Comparison of ENCODE assay signal across 9 cellular contexts in the genomic region with DNA sequence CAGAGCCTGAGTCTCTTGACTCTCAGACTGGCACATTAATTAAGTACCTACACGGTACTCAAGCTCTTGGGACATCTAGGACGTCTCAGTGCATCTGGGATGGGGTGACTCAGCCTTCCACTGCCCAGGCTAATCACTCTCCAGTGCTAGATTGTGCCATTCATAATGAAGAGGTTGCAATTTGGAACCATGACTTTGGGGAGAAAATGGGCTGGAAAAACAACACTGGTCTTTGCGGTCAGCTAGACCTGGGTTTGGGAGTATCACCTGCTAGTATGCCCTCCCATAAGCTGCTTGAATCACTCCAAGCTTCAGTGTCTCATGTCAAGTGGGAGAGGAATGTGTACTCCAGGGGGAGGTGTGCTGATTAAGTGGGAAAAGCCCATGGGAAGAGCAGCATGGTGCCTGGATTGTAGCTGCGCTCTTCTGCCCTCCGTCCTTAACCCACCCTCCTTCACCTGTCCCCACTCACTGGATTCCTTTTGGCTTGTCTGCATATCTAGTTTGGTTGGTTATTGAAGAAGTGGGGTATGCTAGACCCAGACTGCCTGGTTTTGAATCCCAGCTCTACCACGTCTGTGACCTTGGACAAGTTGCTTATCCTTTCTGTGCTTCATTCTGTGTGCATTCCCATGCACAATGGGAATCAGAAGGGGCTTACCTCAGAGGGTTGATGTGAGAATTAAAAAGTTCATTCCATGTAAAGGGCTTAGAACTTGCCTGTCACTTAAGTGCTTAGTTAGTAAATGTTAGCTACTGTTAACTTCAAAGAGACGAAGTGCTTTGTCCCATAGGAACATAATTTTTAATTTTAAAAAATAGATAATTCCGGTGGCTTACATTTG. TPM values are rescaled to one million over a fixed set of nuclear protein-coding genes. Genes with fewer than 3 reads are reported as not detected.
DNase-seq lines count a peak whose midpoint lies in the region; ATAC-seq, FAIRE-seq and TF ChIP-seq lines count a peak whose summit lies in the region.
"Had no signal": no experiment of that assay in that cellular context is flagged by ENCODE, and none has a peak within 500 bp of the region (broad histone marks: within the 10 kb centered on the region; RNA-seq: fewer than 3 reads in every experiment).

No MANE protein-coding gene starts in this region.

- H3K9ac ChIP-seq in OCI-LY1 (ENCODE audit: low read length) = peak overlapping the region; percentile 56
- no peak overlapping the region; a peak in 2 of 7 replicates for H3K9ac ChIP-seq in H1 (replicated peaks in 1 of 4; ENCODE audit: extremely low read depth in 1 of 4, low read depth in 3 of 4, low read length in 3 of 4)

- POLR2A ChIA-PET in H1 (lab: Charles Lee; ENCODE audit: partially characterized antibody) = interaction anchor here (0.8 to 6.1 kb wide), 16 partner anchors 11 to 249 kb away, joined by 3 to 56 read pairs (median 7); a partner anchor contains a TSS

- H3K23ac ChIP-seq in H1 (ENCODE audit: insufficient read length) = no peak overlapping the region

- H2BK5ac ChIP-seq in H1 (ENCODE audit: low read depth, low read length) = 0 out of 2 replicates have a peak overlapping the region, but pooled peaks have one; percentile 29

- H3K9me2 ChIP-seq in OCI-LY1 (ENCODE audit: low read depth, low read length) = no peaks in the 10 kb centered on the region

- H2BK120ac ChIP-seq in H1 (replicated peaks; ENCODE audit: low read depth, low read length) = peak overlapping the region; percentile 89

- CTCF ChIA-PET in H1 (lab: Charles Lee; ENCODE audit: partially characterized antibody) = interaction anchor here (0.6 to 1.9 kb wide), 11 partner anchors 9 to 1176 kb away, joined by 3 to 8 read pairs (median 4); a partner anchor contains a TSS

- TF ChIP-seq POLR2A in H1 (IDR thresholded peaks at IDR 0.05; ENCODE audit: control extremely low read depth in 1 of 2, low read depth in 2 of 2, low read length in 2 of 2) = no peak

- no peak overlapping the region for H4K8ac ChIP-seq in H1 (ENCODE audit: extremely low read depth, insufficient read depth, low read length)

- peak overlapping the region; percentile 54; the same call in 1 of the 2 replicates for H3K18ac ChIP-seq in H1 (ENCODE audit: extremely low read depth, low read length)

- H2AFZ ChIP-seq in OCI-LY1 (ENCODE audit: low read length) (no peak overlapping the region), H1 (ENCODE audit: low read length) (no peak overlapping the region)

- DNase-seq in NCI-H2107 treated with DMSO at 0.1 percent for 48 hours (lab: John Stamatoyannopoulos, UW; ENCODE audit: unreplicated experiment) = peak; percentile 62
- no peak for DNase-seq in NCI-H2107 (lab: John Stamatoyannopoulos, UW)
- DNase-seq in H1 (ENCODE audit: low read depth in 1 of 2, low spot score in 2 of 2) = no peak
- DNase-seq in small intestine = peak; percentile 20
- DNase-seq in coronary artery (ENCODE audit: low spot score) = no peak
- DNase-seq in ureter (ENCODE audit: low spot score) = no peak

- TF ChIP-seq CTCF in OCI-LY1 (IDR thresholded peaks at IDR 0.05; ENCODE audit: low read length) = no peak
- no peak for TF ChIP-seq CTCF in H1 (IDR thresholded peaks at IDR 0.05; ENCODE audit: control extremely low read depth in 1 of 3, insufficient read depth in 1 of 3, low read depth in 1 of 3, low read length in 3 of 3)
- TF ChIP-seq CTCF in coronary artery (IDR thresholded peaks at IDR 0.05) = no peak

- H2BK20ac ChIP-seq in H1 (ENCODE audit: low read length) = no peak overlapping the region; the same call in 1 of the 2 replicates

- H3K27me3 ChIP-seq in OCI-LY1 (ENCODE audit: insufficient read depth, low read length) = no peaks in the 10 kb centered on the region
- H3K27me3 ChIP-seq in H1 (replicated peaks in 1 of 4; ENCODE audit: control insufficient read depth in 3 of 4, extremely low read depth in 1 of 4, insufficient read depth in 3 of 4, low read length in 3 of 4) = peaks cover 0 to 7% (median 0%) of the 10 kb centered on the region in 4 experiments; a peak in 2 of 7 replicates
- no peaks in the 10 kb centered on the region for H3K27me3 ChIP-seq in small intestine (ENCODE audit: control insufficient read depth in 2 of 2, insufficient read depth in 2 of 2, low read length in 2 of 2)

- H3K79me2 ChIP-seq in OCI-LY1 (ENCODE audit: insufficient read depth, low read length) (peaks cover 68% of the 10 kb centered on the region), H1 (ENCODE audit: control insufficient read depth in 1 of 2, insufficient read depth in 2 of 2, low read length in 2 of 2) (peaks cover 30 to 81% of the 10 kb centered on the region in 2 experiments)

- H3K36me3 ChIP-seq in OCI-LY1 (ENCODE audit: insufficient read depth, low read length) (no peaks in the 10 kb centered on the region), H1 (ENCODE audit: control insufficient read depth in 2 of 4, insufficient read depth in 4 of 4, low read length in 3 of 4) (no peaks in the 10 kb centered on the region), small intestine (ENCODE audit: control insufficient read depth in 2 of 2, insufficient read depth in 2 of 2, low read length in 2 of 2) (no peaks in the 10 kb centered on the region)

- H3K4me1 ChIP-seq in OCI-LY1 (ENCODE audit: insufficient read depth, low read length, severe bottlenecking) (peaks cover 83% of the 10 kb centered on the region), H1 (replicated peaks in 1 of 4; ENCODE audit: control insufficient read depth in 3 of 4, insufficient read depth in 4 of 4, low read length in 3 of 4) (peaks cover 21 to 46% (median 34%) of the 10 kb centered on the region in 4 experiments), small intestine (ENCODE audit: control insufficient read depth in 2 of 2, insufficient read depth in 1 of 2, low read depth in 1 of 2, low read length in 1 of 2) (peaks cover 3 to 20% of the 10 kb centered on the region in 2 donors)

- H3K27ac ChIP-seq in OCI-LY1 (ENCODE audit: low read depth, low read length, poor library complexity, severe bottlenecking) = peak overlapping the region; percentile 94
- H3K27ac ChIP-seq in H1 (ENCODE audit: low read depth, low read length) = peak overlapping the region; percentile 3; the same call in 1 of the 2 replicates
- H3K27ac ChIP-seq in small intestine (ENCODE audit: low read depth in 1 of 2, low read length in 1 of 2) = peak overlapping the region in 1 of 2 donors; percentile 62
- H3K27ac ChIP-seq in coronary artery = no peak overlapping the region

- H3K4me3 ChIP-seq in OCI-LY1 (ENCODE audit: low read depth, low read length, poor library complexity, severe bottlenecking) (peak overlapping the region; percentile 53), H1 (ENCODE audit: extremely low read depth in 1 of 4, insufficient read depth in 2 of 4, low read depth in 3 of 4, low read length in 4 of 4) (peak overlapping the region in 3 of 4 experiments; percentile 9 to 24 (median 20); a peak in 4 of 8 replicates), small intestine (ENCODE audit: low read depth in 1 of 2, low read length in 2 of 2) (no peak overlapping the region), coronary artery (no peak overlapping the region)

- H2BK12ac ChIP-seq in H1 (ENCODE audit: low read depth, low read length) = peak overlapping the region; percentile 95

- no peaks in the 10 kb centered on the region for H3K9me3 ChIP-seq in OCI-LY1 (ENCODE audit: low read length)
- no peaks in the 10 kb centered on the region for H3K9me3 ChIP-seq in H1 (ENCODE audit: insufficient read depth in 2 of 2, low read depth in 1 of 2, low read length in 1 of 2)
- no peaks in the 10 kb centered on the region for H3K9me3 ChIP-seq in small intestine (ENCODE audit: control insufficient read depth, low read depth)

- no peak overlapping the region for H3K14ac ChIP-seq in H1 (ENCODE audit: insufficient read length)

- H3F3A ChIP-seq in OCI-LY1 (ENCODE audit: insufficient read depth, low read length) = no peaks in the 10 kb centered on the region

- no peak for TF ChIP-seq RAD21 in H1 (IDR thresholded peaks at IDR 0.05 in 1 of 2, conservative IDR thresholded peaks at IDR 0.05 in 1 of 2; ENCODE audit: low read depth in 2 of 2, low read length in 2 of 2)

- H2AK5ac ChIP-seq in H1 (ENCODE audit: low read depth, low read length) = peak overlapping the region; percentile 43

- no peaks in the 10 kb centered on the region for H4K20me1 ChIP-seq in OCI-LY1 (ENCODE audit: insufficient read depth, low read length)
- peaks cover 22 to 34% of the 10 kb centered on the region in 2 experiments for H4K20me1 ChIP-seq in H1 (replicated peaks in 1 of 2; ENCODE audit: control insufficient read depth in 1 of 2, insufficient read depth in 2 of 2, low read length in 2 of 2)

- H3K4me2 ChIP-seq in OCI-LY1 (ENCODE audit: low read length) = peak overlapping the region; percentile 94
- peak overlapping the region; percentile 59 to 98 for H3K4me2 ChIP-seq in H1 (ENCODE audit: insufficient read depth in 1 of 2, low read depth in 2 of 2, low read length in 2 of 2)

- peak in 1 of 2 experiments; percentile 98; a peak in 1 of 3 replicates for TF ChIP-seq EP300 in H1 (IDR thresholded peaks at IDR 0.05; ENCODE audit: borderline replicate concordance in 1 of 2, low read depth in 2 of 2, low read length in 2 of 2)

- peaks cover 6% of the 10 kb centered on the region for H3K23me2 ChIP-seq in H1 (ENCODE audit: low read depth, low read length)

- WGBS in H1 (ENCODE audit: extremely low coverage in 1 of 2, insufficient coverage in 1 of 2, insufficient read length in 1 of 2, insufficient replicate concordance in 2 of 2, low coverage in 1 of 2, low lambda C conversion rate in 2 of 2, missing lambda C conversion rate in 1 of 2), 2 experiments = 60% methylated on average over 8 of the region's 8 CpGs; no CpG with 5 or more reads in 1 of the 2 experiments
- 43 to 49% (median 47%) methylated on average over 8 of the region's 8 CpGs for WGBS in small intestine, 3 donors

- peak overlapping the region; percentile 25 for H3K4ac ChIP-seq in H1 (replicated peaks; ENCODE audit: insufficient read length, low read depth, low read length)

- peaks cover 23% of the 10 kb centered on the region for H3K79me1 ChIP-seq in H1 (ENCODE audit: low read depth, low read length)

- peak overlapping the region; percentile 54 for H4K91ac ChIP-seq in H1 (replicated peaks; ENCODE audit: insufficient read length, low read length)

- no peak for FAIRE-seq in H1 (lab: Jason Lieb, UNC)
- FAIRE-seq in small intestine (lab: Jason Lieb, UNC) = no peak
- FAIRE-seq: A204.1 had no signal

- ATAC-seq in HG03378 (IDR thresholded peaks at IDR 0.05; ENCODE audit: unreplicated experiment) = no peak

- no peak overlapping the region for H3K56ac ChIP-seq in H1 (replicated peaks; ENCODE audit: insufficient read length, low read depth, low read length)

- H2BK15ac ChIP-seq in H1 (ENCODE audit: low read length) = no peak overlapping the region

- no peak overlapping the region for H4K5ac ChIP-seq in H1 (ENCODE audit: insufficient read length, low read depth, low read length)

RNA-seq across cellular contexts. Expression of a gene that starts 3.8 kb away (rescaled TPM):
- 62.6 and 64.9 TPM in 2 replicates for total RNA-seq in H1 (2021; fragmentation: NEBNext Ultra II Directional; extraction: Animal tissue kit (Norgen Biotek cat#: 25700))
- polyA plus RNA-seq in H1 (2011; rRNA removed) (27.6 and 76.5 TPM in 2 replicates), small intestine (10 to 100 TPM in 1 of 3 donors, 1 to 10 TPM in 2; 1.8 to 12.5 (median 2.7) TPM)
- 39.6 TPM for polyA plus RNA-seq in H1 (2011; cell fraction: cytosol; rRNA removed)
- polyA plus RNA-seq in H1 (2011; cell fraction: nucleus; rRNA removed) = 19.2 TPM
- 35.5 to 56.0 TPM (median 45.7 TPM) in 4 replicates for polyA plus RNA-seq in H1 (2012, experiment 1 of 2)
- 14.2 TPM for polyA plus RNA-seq in H1 (2012, experiment 2 of 2)
- 169 TPM for polyA plus RNA-seq in H1 (2013, experiment 1 of 2)
- polyA plus RNA-seq in H1 (2013, experiment 2 of 2) = 181 TPM
- polyA minus RNA-seq in H1 (2011; rRNA and poly(A)+ RNA removed) = 35.9 and 101 TPM in 2 replicates
- polyA minus RNA-seq in H1 (2011; cell fraction: cytosol; rRNA and poly(A)+ RNA removed) = 22.8 TPM
- polyA minus RNA-seq in H1 (2011; cell fraction: nucleus; rRNA and poly(A)+ RNA removed) = 35.1 TPM
- total RNA-seq in ureter = 6.3 TPM

RNA-seq across cellular contexts. Expression of a gene that starts 44.8 kb away (rescaled TPM):
- total RNA-seq in H1 (2021; fragmentation: NEBNext Ultra II Directional; extraction: Animal tissue kit (Norgen Biotek cat#: 25700)) = 1,232 and 1,255 TPM in 2 replicates
- polyA plus RNA-seq in H1 (2011; rRNA removed) = 194 and 276 TPM in 2 replicates
- polyA plus RNA-seq in H1 (2011; cell fraction: cytosol; rRNA removed) = 827 TPM
- polyA plus RNA-seq in H1 (2011; cell fraction: nucleus; rRNA removed) = 197 TPM
- polyA plus RNA-seq in H1 (2012, experiment 1 of 2) = 1,566 to 1,828 TPM (median 1,703 TPM) in 4 replicates
- 307 TPM for polyA plus RNA-seq in H1 (2012, experiment 2 of 2)
- polyA plus RNA-seq in H1 (2013, experiment 1 of 2) = 749 TPM
- polyA plus RNA-seq in H1 (2013, experiment 2 of 2) = 693 TPM
- polyA minus RNA-seq in H1 (2011; rRNA and poly(A)+ RNA removed) = 157 and 166 TPM in 2 replicates
- 245 TPM for polyA minus RNA-seq in H1 (2011; cell fraction: cytosol; rRNA and poly(A)+ RNA removed)
- 224 TPM for polyA minus RNA-seq in H1 (2011; cell fraction: nucleus; rRNA and poly(A)+ RNA removed)
- polyA plus RNA-seq in small intestine = 1,000 to 10,000 TPM in 1 of 3 donors, 100 to 1,000 TPM in 2; 495 to 1,007 (median 600) TPM
- total RNA-seq in ureter = 409 TPM

RNA-seq across cellular contexts. Expression of a gene that starts 45.8 kb away (rescaled TPM):
- 252 and 258 TPM in 2 replicates for total RNA-seq in H1 (2021; fragmentation: NEBNext Ultra II Directional; extraction: Animal tissue kit (Norgen Biotek cat#: 25700))
- polyA plus RNA-seq in H1 (2011; rRNA removed) (48.7 and 71.3 TPM in 2 replicates), small intestine (100 to 1,000 TPM; 145 to 181 (median 177) TPM)
- 108 TPM for polyA plus RNA-seq in H1 (2011; cell fraction: cytosol; rRNA removed)
- polyA plus RNA-seq in H1 (2011; cell fraction: nucleus; rRNA removed) = 30.8 TPM
- polyA plus RNA-seq in H1 (2012, experiment 1 of 2) = 126 to 242 TPM (median 134 TPM) in 4 replicates
- 21.1 TPM for polyA plus RNA-seq in H1 (2012, experiment 2 of 2)
- polyA plus RNA-seq in H1 (2013, experiment 1 of 2) = 208 TPM
- 214 TPM for polyA plus RNA-seq in H1 (2013, experiment 2 of 2)
- polyA minus RNA-seq in H1 (2011; rRNA and poly(A)+ RNA removed) = 30.5 and 38.3 TPM in 2 replicates
- polyA minus RNA-seq in H1 (2011; cell fraction: cytosol; rRNA and poly(A)+ RNA removed) = 47.8 TPM
- 130 TPM for polyA minus RNA-seq in H1 (2011; cell fraction: nucleus; rRNA and poly(A)+ RNA removed)
- total RNA-seq in ureter = 87.0 TPM

Comparison
In these comparisons a context has a peak if more than half of its experiments do, and no peak if none do; other contexts are left out.
1. DNase-seq: peak in NCI-H2107 treated with DMSO at 0.1 percent for 48 hours (single experiment) and small intestine (single experiment); none in NCI-H2107 (single experiment), H1 (0 of 2), coronary artery (single experiment) and ureter (single experiment).
2. H3K27ac ChIP-seq: peak in OCI-LY1 (single experiment) and H1 (single experiment); none in coronary artery (0 of 2).
3. H3K4me3 ChIP-seq: peak in OCI-LY1 (single experiment) and H1 (3 of 4); none in small intestine (0 of 2) and coronary artery (single experiment).